Comparison of ENCODE assay signal across 16 cellular contexts in genomic region chr18:46759885-46760284, GRCh38. TPM values are rescaled to one million over a fixed set of nuclear protein-coding genes. Genes with fewer than 3 reads are reported as not detected.
DNase-seq lines count a peak whose midpoint lies in the region; ATAC-seq and TF ChIP-seq lines count a peak whose summit lies in the region.
"Had no signal": no experiment of that assay in that cellular context is flagged by ENCODE, and none has a peak within 500 bp of the region (broad histone marks: within the 10 kb centered on the region; RNA-seq: fewer than 3 reads in every experiment).

No MANE protein-coding gene starts in this region.

- H3K27ac Mint-ChIP-seq in neural crest cell (ENCODE audit: unreplicated experiment), result no peak overlapping the region
- no peak overlapping the region for H3K27ac Mint-ChIP-seq in activated naive CD4-positive, alpha-beta T cell treated with anti-CD3 and anti-CD28 coated beads, Interleukin-2, amount 10 ng/mL, durations not matched to agents 7 days and 5 days

- peaks cover 17% of the 10 kb centered on the region for H3K4me1 Mint-ChIP-seq in neural crest cell
- peaks cover 17% of the 10 kb centered on the region for H3K4me1 Mint-ChIP-seq in activated naive CD4-positive, alpha-beta T cell treated with anti-CD3 and anti-CD28 coated beads, Interleukin-2, amount 10 ng/mL, durations not matched to agents 7 days and 5 days

- H3K36me3 Mint-ChIP-seq in neural crest cell (ENCODE audit: low read depth), result no peaks in the 10 kb centered on the region
- no peaks in the 10 kb centered on the region for H3K36me3 Mint-ChIP-seq in activated naive CD4-positive, alpha-beta T cell treated with anti-CD3 and anti-CD28 coated beads, Interleukin-2, amount 10 ng/mL, durations not matched to agents 7 days and 5 days

- H3K4me3 Mint-ChIP-seq in neural crest cell, result peak overlapping the region; percentile 11
- H3K4me3 Mint-ChIP-seq in activated naive CD4-positive, alpha-beta T cell treated with anti-CD3 and anti-CD28 coated beads, Interleukin-2, amount 10 ng/mL, durations not matched to agents 7 days and 5 days, result no peak overlapping the region

- H3K27me3 Mint-ChIP-seq in neural crest cell (ENCODE audit: low read depth), result peaks cover 74% of the 10 kb centered on the region
- H3K27me3 Mint-ChIP-seq in activated naive CD4-positive, alpha-beta T cell treated with anti-CD3 and anti-CD28 coated beads, Interleukin-2, amount 10 ng/mL, durations not matched to agents 7 days and 5 days, result peaks cover 62% of the 10 kb centered on the region

- no peaks in the 10 kb centered on the region for H3K9me3 Mint-ChIP-seq in neural crest cell
- H3K9me3 Mint-ChIP-seq in activated naive CD4-positive, alpha-beta T cell treated with anti-CD3 and anti-CD28 coated beads, Interleukin-2, amount 10 ng/mL, durations not matched to agents 7 days and 5 days, result no peaks in the 10 kb centered on the region

- DNase-seq in DMS153 treated with DMSO at 0.1 percent for 48 hours (lab: John Stamatoyannopoulos, UW; ENCODE audit: unreplicated experiment) (peak; percentile 39), DMS153 (lab: John Stamatoyannopoulos, UW) (no peak), NCI-H146 (lab: John Stamatoyannopoulos, UW) (peak; percentile 95), NCI-H748 (lab: John Stamatoyannopoulos, UW; ENCODE audit: unreplicated experiment) (peak; percentile 87), neural crest cell (ENCODE audit: low read depth, low spot score) (no peak)
- DNase-seq in stimulated activated naive CD8-positive, alpha-beta T cell treated with anti-CD3 and anti-CD28 coated beads, Interleukin-15, Interleukin-2, amounts not matched to agents 100 U/mL and 50 U/mL, for 24 hours, result no peak
- DNase-seq in activated naive CD4-positive, alpha-beta T cell treated with anti-CD3 and anti-CD28 coated beads, Interleukin-2, amount 10 ng/mL, durations not matched to agents 7 days and 5 days, result no peak
- DNase-seq: 8988T; activated CD4-positive, alpha-beta T cell treated with anti-CD3 and anti-CD28 coated beads for 48 hours; adrenal gland; esophagus squamous epithelium; midbrain; MV-4-11 had no signal

- CTCF ChIA-PET in activated naive CD4-positive, alpha-beta T cell treated with anti-CD3 and anti-CD28 coated beads, Interleukin-2, amount 10 ng/mL, durations not matched to agents 7 days and 5 days (lab: Charles Lee), result no interaction called here

- no peak for TF ChIP-seq CTCF in neural crest cell (conservative IDR thresholded peaks at IDR 0.05)

- ATAC-seq in GM19328 (IDR thresholded peaks at IDR 0.05; ENCODE audit: unreplicated experiment), result no peak
- no peak for ATAC-seq in stimulated activated naive CD8-positive, alpha-beta T cell treated with anti-CD3 and anti-CD28 coated beads, Interleukin-15, Interleukin-2, amounts not matched to agents 100 U/mL and 50 U/mL, for 24 hours
- ATAC-seq: HCT116 had no signal

RNA-seq across cellular contexts. Expression of gene ST8SIA5, which starts 3.0 kb away (rescaled TPM):
- 0.79 and 2.7 TPM in 2 replicates for total RNA-seq in neural crest cell
- total RNA-seq: esophagus squamous epithelium, suprapubic skin had no signal

Comparison
In these comparisons a context has a peak if more than half of its experiments do, and no peak if none do; other contexts are left out.
1. DNase-seq: peak in DMS153 treated with DMSO at 0.1 percent for 48 hours (single experiment), NCI-H146 (single experiment) and NCI-H748 (single experiment); none in DMS153 (single experiment), neural crest cell (single experiment), stimulated activated naive CD8-positive, alpha-beta T cell treated with anti-CD3 and anti-CD28 coated beads, Interleukin-15, Interleukin-2, amounts not matched to agents 100 U/mL and 50 U/mL, for 24 hours (single experiment) and activated naive CD4-positive, alpha-beta T cell treated with anti-CD3 and anti-CD28 coated beads, Interleukin-2, amount 10 ng/mL, durations not matched to agents 7 days and 5 days (single experiment).